Comparison of ENCODE assay signal across 11 cellular contexts in genomic region chr12:6214633-6215032, GRCh38. TPM values are rescaled to one million over a fixed set of nuclear protein-coding genes. Genes with fewer than 3 reads are reported as not detected.
DNase-seq lines count a peak whose midpoint lies in the region; ATAC-seq and TF ChIP-seq lines count a peak whose summit lies in the region.
"Had no signal": no experiment of that assay in that cellular context is flagged by ENCODE, and none has a peak within 500 bp of the region (broad histone marks: within the 10 kb centered on the region; RNA-seq: fewer than 3 reads in every experiment).

No MANE protein-coding gene starts in this region.

- H3K27me3 ChIP-seq in H9 (ENCODE audit: insufficient read depth, low read length) (no peaks in the 10 kb centered on the region), body of pancreas (no peaks in the 10 kb centered on the region), iPS-20b (ENCODE audit: insufficient read depth, low read length) (no peaks in the 10 kb centered on the region)
- H3K27me3 ChIP-seq: ovary had no signal

- no peak overlapping the region for H2AFZ ChIP-seq in H9 (ENCODE audit: low read length)

- H3K4me1 ChIP-seq in H9 (ENCODE audit: insufficient read depth, low read length), result peaks cover 36% of the 10 kb centered on the region; the same call in 1 of the 2 replicates
- H3K4me1 ChIP-seq in body of pancreas, result peaks cover 19% of the 10 kb centered on the region
- peaks cover 46% of the 10 kb centered on the region for H3K4me1 ChIP-seq in iPS-20b (ENCODE audit: insufficient read depth, low read length)

- peaks cover 13% of the 10 kb centered on the region for H3K79me2 ChIP-seq in H9 (ENCODE audit: insufficient read depth, low read length)

- peak overlapping the region; percentile 92 for H4K91ac ChIP-seq in H9 (ENCODE audit: insufficient read length, low read depth, low read length)

- H3K4ac ChIP-seq in H9 (ENCODE audit: low read depth, low read length), result peak overlapping the region; percentile 48

- peak overlapping the region; percentile 97 for H3K18ac ChIP-seq in H9 (ENCODE audit: insufficient read length, low read depth, low read length)

- peak overlapping the region; percentile 81 for H3K14ac ChIP-seq in H9 (ENCODE audit: insufficient read depth, low read length)

- H3K9me3 Mint-ChIP-seq in H9, result no peaks in the 10 kb centered on the region; a peak in 1 of 5 replicates
- no peaks in the 10 kb centered on the region for H3K9me3 Mint-ChIP-seq in stimulated activated effector memory CD8-positive, alpha-beta T cell treated with anti-CD3 and anti-CD28 coated beads, Interleukin-12 subunit alpha, Interleukin-12 subunit beta, amount 100 ng/mL, for 72 hours
- H3K9me3 Mint-ChIP-seq: CD8-positive, alpha-beta memory T cell had no signal

- peak overlapping the region; percentile 45 to 71 for H3K4me3 Mint-ChIP-seq in H9
- no peak overlapping the region for H3K4me3 Mint-ChIP-seq in stimulated activated effector memory CD8-positive, alpha-beta T cell treated with anti-CD3 and anti-CD28 coated beads, Interleukin-12 subunit alpha, Interleukin-12 subunit beta, amount 100 ng/mL, for 72 hours

- no peaks in the 10 kb centered on the region for H3K23me2 ChIP-seq in H9 (ENCODE audit: insufficient read length, low read depth, low read length, poor library complexity, severe bottlenecking)

- peak overlapping the region; percentile 98 to 100 (median 98) for H3K27ac Mint-ChIP-seq in H9
- peak overlapping the region; percentile 51 for H3K27ac Mint-ChIP-seq in stimulated activated effector memory CD8-positive, alpha-beta T cell treated with anti-CD3 and anti-CD28 coated beads, Interleukin-12 subunit alpha, Interleukin-12 subunit beta, amount 100 ng/mL, for 72 hours
- H3K27ac Mint-ChIP-seq: CD8-positive, alpha-beta memory T cell had no signal

- H3K56ac ChIP-seq in H9 (ENCODE audit: insufficient read length, low read depth, low read length), result no peak overlapping the region

- H2AK5ac ChIP-seq in H9 (ENCODE audit: insufficient read length, low read length), result no peak overlapping the region

- ATAC-seq in body of pancreas (no peak), HG03520 (IDR thresholded peaks at IDR 0.05; ENCODE audit: unreplicated experiment) (no peak), GM21723 (IDR thresholded peaks at IDR 0.05; ENCODE audit: unreplicated experiment) (no peak)
- ATAC-seq in stimulated activated effector memory CD8-positive, alpha-beta T cell treated with anti-CD3 and anti-CD28 coated beads, Interleukin-12 subunit alpha, Interleukin-12 subunit beta, amount 100 ng/mL, for 72 hours, result no peak

- peaks cover 3% of the 10 kb centered on the region for H3K79me1 ChIP-seq in H9 (ENCODE audit: insufficient read depth, low read depth, low read length, poor library complexity, severe bottlenecking)

- H3K36me3 ChIP-seq in body of pancreas (replicated peaks in 1 of 2; ENCODE audit: insufficient read depth in 1 of 2, low read depth in 2 of 2) (no peaks in the 10 kb centered on the region), iPS-20b (ENCODE audit: insufficient read depth, low read depth, low read length) (peaks cover 28% of the 10 kb centered on the region)
- H3K36me3 ChIP-seq: ovary had no signal

- no peak overlapping the region for H3K23ac ChIP-seq in H9 (ENCODE audit: insufficient read length, low read depth, low read length)

- H3K4me1 Mint-ChIP-seq in H9, result peaks cover 71 to 83% of the 10 kb centered on the region in 2 experiments
- peaks cover 15% of the 10 kb centered on the region for H3K4me1 Mint-ChIP-seq in stimulated activated effector memory CD8-positive, alpha-beta T cell treated with anti-CD3 and anti-CD28 coated beads, Interleukin-12 subunit alpha, Interleukin-12 subunit beta, amount 100 ng/mL, for 72 hours

- no peak overlapping the region; the same call in 1 of the 2 replicates for H2BK15ac ChIP-seq in H9 (ENCODE audit: low read depth, low read length)

- no peak for TF ChIP-seq POLR2A in body of pancreas (IDR thresholded peaks at IDR 0.05)

- no peak overlapping the region for H2BK120ac ChIP-seq in H9 (ENCODE audit: low read depth, low read length, poor library complexity, severe bottlenecking)

- H2BK20ac ChIP-seq in H9 (ENCODE audit: low read depth, low read length, poor library complexity, severe bottlenecking), result peak overlapping the region; percentile 76

- peak overlapping the region; percentile 73 for H4K5ac ChIP-seq in H9 (ENCODE audit: insufficient read length, low read depth, low read length)

- peak overlapping the region; percentile 97 for H3K27ac ChIP-seq in H9 (ENCODE audit: insufficient read length, low read depth, low read length)
- peak overlapping the region in 3 of 4 donors; percentile 65 to 75 (median 74) for H3K27ac ChIP-seq in body of pancreas
- H3K27ac ChIP-seq in iPS-20b (ENCODE audit: low read length), result peak overlapping the region; percentile 81

- no peak for TF ChIP-seq CTCF in H9 (conservative IDR thresholded peaks at IDR 0.05)
- no peak for TF ChIP-seq CTCF in body of pancreas (IDR thresholded peaks at IDR 0.05)

- H4K8ac ChIP-seq in H9 (replicated peaks; ENCODE audit: insufficient read length, low read depth, low read length), result no peak overlapping the region

- H3K9me3 ChIP-seq in H9 (ENCODE audit: control insufficient read depth, low read depth, low read length), result no peaks in the 10 kb centered on the region
- no peaks in the 10 kb centered on the region for H3K9me3 ChIP-seq in body of pancreas
- no peaks in the 10 kb centered on the region for H3K9me3 ChIP-seq in iPS-20b (ENCODE audit: insufficient read depth, low read depth, low read length)
- H3K9me3 ChIP-seq: ovary had no signal

- peak overlapping the region; percentile 96 for H2BK12ac ChIP-seq in H9 (ENCODE audit: insufficient read length, low read depth, low read length)

- H3K4me3 ChIP-seq in body of pancreas (no peak overlapping the region), iPS-20b (ENCODE audit: low read length) (peak overlapping the region; percentile 41)
- H3K4me3 ChIP-seq: ovary had no signal

- H3K4me2 ChIP-seq in H9 (ENCODE audit: insufficient read depth, insufficient read length, low read length), result peak overlapping the region; percentile 73

- H3K27me3 Mint-ChIP-seq in H9 (ENCODE audit: low read depth), result no peaks in the 10 kb centered on the region; the same call in 1 of the 2 replicates

- DNase-seq in H9, result no peak
- DNase-seq in body of pancreas, result no peak
- no peak for DNase-seq in stimulated activated effector memory CD8-positive, alpha-beta T cell treated with anti-CD3 and anti-CD28 coated beads, Interleukin-12 subunit alpha, Interleukin-12 subunit beta, amount 100 ng/mL, for 72 hours (ENCODE audit: low spot score in 2 of 2)
- DNase-seq in germinal center (ENCODE audit: low spot score), result no peak
- no peak for DNase-seq in retina
- DNase-seq: CD8-positive, alpha-beta memory T cell; NCI-H187; ovary had no signal

- peaks cover 7 to 45% (median 22%) of the 10 kb centered on the region in 3 experiments; a peak in 6 of 7 replicates for H3K36me3 Mint-ChIP-seq in H9 (ENCODE audit: insufficient read depth in 1 of 3, low read depth in 3 of 3)
- H3K36me3 Mint-ChIP-seq in stimulated activated effector memory CD8-positive, alpha-beta T cell treated with anti-CD3 and anti-CD28 coated beads, Interleukin-12 subunit alpha, Interleukin-12 subunit beta, amount 100 ng/mL, for 72 hours, result no peaks in the 10 kb centered on the region
- H3K36me3 Mint-ChIP-seq: CD8-positive, alpha-beta memory T cell had no signal

- H3K9ac ChIP-seq in H9 (ENCODE audit: extremely low read depth, insufficient read length, low read length) (no peak overlapping the region), iPS-20b (ENCODE audit: low read depth, low read length) (peak overlapping the region; percentile 83)

- no peaks in the 10 kb centered on the region for H4K20me1 ChIP-seq in H9 (ENCODE audit: control insufficient read depth, insufficient read depth, insufficient read length)

- peak overlapping the region; percentile 89 for H2BK5ac ChIP-seq in H9 (ENCODE audit: insufficient read length, low read length)

- H3T11ph ChIP-seq in H9 (ENCODE audit: low read length), result no peak overlapping the region

- no CpG with 5 or more reads among the region's 7 CpGs for WGBS in H9 (ENCODE audit: extremely low coverage, insufficient read length, low lambda C conversion rate)
- WGBS in body of pancreas, 2 donors, result 88 to 94% methylated on average over 4 to 7 of the region's 7 CpGs

- intact Hi-C loops in body of pancreas (cut with DNase I), result no loop called here

RNA-seq across cellular contexts. Expression of gene CD9, which starts 14.4 kb away (rescaled TPM):
- total RNA-seq in H9 (2021) (131 and 132 TPM in 2 replicates), body of pancreas (10 to 100 TPM; 66.6 to 91.3 TPM)
